In genomic region chr1:230702934-230703678, GRCh38 we compare ENCODE assay signal across 25 cellular contexts. TPM values are rescaled to one million over a fixed set of nuclear protein-coding genes. Genes with fewer than 3 reads are reported as not detected.
DNase-seq lines count a peak whose midpoint lies in the region; ATAC-seq and TF ChIP-seq lines count a peak whose summit lies in the region.
"Had no signal": no experiment of that assay in that cellular context is flagged by ENCODE, and none has a peak within 500 bp of the region (broad histone marks: within the 10 kb centered on the region; RNA-seq: fewer than 3 reads in every experiment).

No MANE protein-coding gene starts in this region.

- H3K4me2 ChIP-seq in neural progenitor cell, result no peak overlapping the region

- H2AFZ ChIP-seq in neural progenitor cell (replicated peaks), result no peak overlapping the region

- peaks cover 58% of the 10 kb centered on the region for H3K4me1 Mint-ChIP-seq in Caco-2 (ENCODE audit: low read depth, unreplicated experiment)
- H3K4me1 Mint-ChIP-seq in neural progenitor cell, result peaks cover 31% of the 10 kb centered on the region
- H3K4me1 Mint-ChIP-seq in T-helper 2 cell treated with Interferon-gamma antibody and Interleukin-4, amounts not matched to agents 5 μg/mL and 100 μg/mL, for 36 hours (ENCODE audit: low read depth), result no peaks in the 10 kb centered on the region

- H3K4me1 ChIP-seq in Caco-2 (peaks cover 49% of the 10 kb centered on the region), neural progenitor cell (peaks cover 7% of the 10 kb centered on the region), gastroesophageal sphincter (no peaks in the 10 kb centered on the region)
- H3K4me1 ChIP-seq: lower lobe of right lung had no signal

- no peaks in the 10 kb centered on the region for H4K20me1 ChIP-seq in neural progenitor cell (ENCODE audit: low read depth)

- peaks cover 9% of the 10 kb centered on the region; the same call in 1 of the 2 replicates for H3K36me3 ChIP-seq in Caco-2 (ENCODE audit: control insufficient read depth, insufficient read depth, low read length)
- no peaks in the 10 kb centered on the region for H3K36me3 ChIP-seq in neural progenitor cell
- no peaks in the 10 kb centered on the region for H3K36me3 ChIP-seq in gastroesophageal sphincter
- H3K36me3 ChIP-seq: lower lobe of right lung, ovary, Peyer's patch had no signal

- H3K9me3 ChIP-seq in Caco-2 (no peaks in the 10 kb centered on the region), neural progenitor cell (ENCODE audit: low read depth) (no peaks in the 10 kb centered on the region), gastroesophageal sphincter (no peaks in the 10 kb centered on the region)
- H3K9me3 ChIP-seq: heart left ventricle, lower lobe of right lung, ovary, Peyer's patch had no signal

- CTCF ChIA-PET in Caco-2 (lab: Charles Lee), result interaction anchor here (0.8 to 1.7 kb wide), 5 partner anchors 11 to 70 kb away, joined by 3 to 5 read pairs (median 4); partner anchors contain the start of gene AGT

- TF ChIP-seq POLR2A in gastroesophageal sphincter (IDR thresholded peaks at IDR 0.05), result no peak

- H3K9me3 Mint-ChIP-seq in Caco-2 (ENCODE audit: unreplicated experiment), result no peaks in the 10 kb centered on the region
- no peaks in the 10 kb centered on the region for H3K9me3 Mint-ChIP-seq in neural progenitor cell
- no peaks in the 10 kb centered on the region for H3K9me3 Mint-ChIP-seq in T-helper 2 cell treated with Interferon-gamma antibody and Interleukin-4, amounts not matched to agents 5 μg/mL and 100 μg/mL, for 36 hours
- H3K9me3 Mint-ChIP-seq: activated T-cell treated with anti-CD3 and anti-CD28 coated beads, Interleukin-2, amount 50 U/mL, for 72 hours; HFFc6; immature natural killer cell had no signal

- H3K4me3 Mint-ChIP-seq in Caco-2 (ENCODE audit: unreplicated experiment), result peak overlapping the region; percentile 80
- peak overlapping the region; percentile 62 for H3K4me3 Mint-ChIP-seq in neural progenitor cell
- no peak overlapping the region for H3K4me3 Mint-ChIP-seq in T-helper 2 cell treated with Interferon-gamma antibody and Interleukin-4, amounts not matched to agents 5 μg/mL and 100 μg/mL, for 36 hours
- H3K4me3 Mint-ChIP-seq: activated naive CD8-positive, alpha-beta T cell; activated T-cell treated with anti-CD3 and anti-CD28 coated beads, Interleukin-2, amount 50 U/mL, for 72 hours; HFFc6; immature natural killer cell had no signal

- TF ChIP-seq CTCF in Caco-2 (IDR thresholded peaks at IDR 0.05; ENCODE audit: insufficient read depth in 1 of 2, low read depth in 1 of 2, low read length in 1 of 2, severe bottlenecking in 1 of 2, unreplicated experiment in 1 of 2) (no peak), neural progenitor cell (IDR thresholded peaks at IDR 0.05) (no peak), gastroesophageal sphincter (IDR thresholded peaks at IDR 0.05) (no peak)

- no peak for ATAC-seq in gastroesophageal sphincter
- ATAC-seq: activated CD4-positive, CD25-positive, alpha-beta regulatory T cell treated with anti-CD3 and anti-CD28 coated beads, Interleukin-2, amount 50 U/mL, for 24 hours; activated T-cell treated with anti-CD3 and anti-CD28 coated beads, Interleukin-2, amount 50 U/mL, for 72 hours; heart left ventricle had no signal

- H3K36me3 Mint-ChIP-seq in Caco-2 (ENCODE audit: insufficient read depth, unreplicated experiment), result peaks cover 17% of the 10 kb centered on the region
- no peaks in the 10 kb centered on the region for H3K36me3 Mint-ChIP-seq in neural progenitor cell
- no peaks in the 10 kb centered on the region for H3K36me3 Mint-ChIP-seq in T-helper 2 cell treated with Interferon-gamma antibody and Interleukin-4, amounts not matched to agents 5 μg/mL and 100 μg/mL, for 36 hours (ENCODE audit: low read depth)
- H3K36me3 Mint-ChIP-seq: activated naive CD8-positive, alpha-beta T cell; immature natural killer cell had no signal

- H3K27ac ChIP-seq in caudate nucleus (ENCODE audit: low read depth, low read length) (peak overlapping the region; percentile 16), neural progenitor cell (no peak overlapping the region), gastroesophageal sphincter (no peak overlapping the region)
- H3K27ac ChIP-seq: C4-2B, heart left ventricle, lower lobe of right lung, ovary, Peyer's patch had no signal

- no peaks in the 10 kb centered on the region for H3K27me3 ChIP-seq in Caco-2 (replicated peaks; ENCODE audit: control insufficient read depth, insufficient read depth, low read length)
- H3K27me3 ChIP-seq in neural progenitor cell, result no peaks in the 10 kb centered on the region
- no peaks in the 10 kb centered on the region for H3K27me3 ChIP-seq in gastroesophageal sphincter
- H3K27me3 ChIP-seq: heart left ventricle, ovary, Peyer's patch had no signal

- BruUV-seq in Caco-2 (replicated peaks; lab: Mats Ljungman, UMichigan), result no TSS peak

- TF ChIP-seq EP300 in gastroesophageal sphincter (IDR thresholded peaks at IDR 0.05), result no peak

- no peaks in the 10 kb centered on the region for H3K79me2 ChIP-seq in neural progenitor cell (ENCODE audit: low read depth)

- WGBS in gastroesophageal sphincter (ENCODE audit: low coverage in 1 of 2), 2 donors, result 35 to 92% methylated on average over 2 to 5 of the region's 14 CpGs

- no peaks in the 10 kb centered on the region for H3K27me3 Mint-ChIP-seq in Caco-2 (ENCODE audit: insufficient read depth, unreplicated experiment)
- H3K27me3 Mint-ChIP-seq in neural progenitor cell (ENCODE audit: insufficient read depth, low read depth), result peaks cover 6% of the 10 kb centered on the region
- peaks cover 4% of the 10 kb centered on the region for H3K27me3 Mint-ChIP-seq in T-helper 2 cell treated with Interferon-gamma antibody and Interleukin-4, amounts not matched to agents 5 μg/mL and 100 μg/mL, for 36 hours (ENCODE audit: low read depth)

- DNase-seq in Caco-2 (peak; percentile 86 to 92), NCI-H146 (lab: John Stamatoyannopoulos, UW) (peak; percentile 59), caudate nucleus (lab: John Stamatoyannopoulos, UW) (no peak), neural progenitor cell (ENCODE audit: low spot score) (peak; percentile 14), activated gamma-delta T cell (lab: John Stamatoyannopoulos, UW) (no peak), mucosa of gallbladder (ENCODE audit: low spot score) (no peak)
- no peak for DNase-seq in T-helper 2 cell treated with Interferon-gamma antibody and Interleukin-4, amounts not matched to agents 5 μg/mL and 100 μg/mL, for 36 hours (ENCODE audit: low spot score)
- DNase-seq: activated CD8-positive, alpha-beta memory T cell treated with anti-CD3 and anti-CD28 coated beads for 24 hours; activated T-cell treated with anti-CD3 and anti-CD28 coated beads, Interleukin-2, amount 50 U/mL, for 72 hours; heart left ventricle; HFFc6; immature natural killer cell; Karpas-422; lower lobe of right lung; NCI-H1048; NCI-H2107; NCI-H82; ovary; stimulated activated CD4-positive, alpha-beta T cell treated with anti-CD3 and anti-CD28 coated beads, Interleukin-4, amount 100 ng/mL, for 1 hour; T-helper 9 cell had no signal

- peak overlapping the region; percentile 96 for H3K27ac Mint-ChIP-seq in Caco-2 (ENCODE audit: unreplicated experiment)
- peak overlapping the region; percentile 61 for H3K27ac Mint-ChIP-seq in neural progenitor cell
- H3K27ac Mint-ChIP-seq in T-helper 2 cell treated with Interferon-gamma antibody and Interleukin-4, amounts not matched to agents 5 μg/mL and 100 μg/mL, for 36 hours, result no peak overlapping the region
- H3K27ac Mint-ChIP-seq: activated naive CD8-positive, alpha-beta T cell; activated T-cell treated with anti-CD3 and anti-CD28 coated beads, Interleukin-2, amount 50 U/mL, for 72 hours; HFFc6; immature natural killer cell had no signal

- intact Hi-C loops in Caco-2 (cut with micrococcal nuclease; ENCODE audit: unreplicated experiment), result loop anchor here (2.0 kb wide), 1 partner anchor 26 kb away; no protein-coding TSS in a partner anchor

- no peak overlapping the region for H3K4me3 ChIP-seq in Caco-2 (ENCODE audit: low read depth, low read length)
- H3K4me3 ChIP-seq in neural progenitor cell, result no peak overlapping the region
- no peak overlapping the region for H3K4me3 ChIP-seq in gastroesophageal sphincter
- H3K4me3 ChIP-seq: heart left ventricle, lower lobe of right lung, ovary, Peyer's patch had no signal

- POLR2A ChIA-PET in Caco-2 (lab: Charles Lee), result interaction anchor here (0.6 to 0.7 kb wide), 2 partner anchors 11 to 99 kb away, joined by 3 read pairs; no protein-coding TSS in a partner anchor

- no peak overlapping the region for H3K9ac ChIP-seq in neural progenitor cell

- no peaks in the 10 kb centered on the region for H3F3A ChIP-seq in neural progenitor cell (ENCODE audit: low read depth)

RNA-seq across cellular contexts. Expression of gene AGT, which starts 10.8 kb away (rescaled TPM):
- total RNA-seq in Caco-2 (2022) (38.6 and 41.9 TPM in 2 replicates), neural progenitor cell (ENCODE audit: low replicate concordance) (0.15 and 0.80 TPM in 2 replicates), mucosa of gallbladder (341 TPM), gastroesophageal sphincter (10 to 100 TPM in 2 of 4 donors, 1 to 10 TPM in 2; 5.0 to 16.0 (median 8.4) TPM)
- total RNA-seq: activated T-cell treated with anti-CD3 and anti-CD28 coated beads, Interleukin-2, amount 50 U/mL, for 72 hours had no signal

RNA-seq across cellular contexts. Expression of gene CAPN9, which starts 44.1 kb away (rescaled TPM):
- 0.28 and 0.39 TPM in 2 replicates for total RNA-seq in Caco-2 (2022)
- 0.15 and 0.19 TPM in 2 replicates for total RNA-seq in neural progenitor cell (ENCODE audit: low replicate concordance)
- total RNA-seq in mucosa of gallbladder, result 0.83 TPM
- 1 to 10 TPM in 1 of 4 donors, not detected in 3; 1.2 TPM for total RNA-seq in gastroesophageal sphincter
- total RNA-seq: activated T-cell treated with anti-CD3 and anti-CD28 coated beads, Interleukin-2, amount 50 U/mL, for 72 hours; HFFc6 had no signal

Comparison
In these comparisons a context has a peak if more than half of its experiments do, and no peak if none do; other contexts are left out.
1. DNase-seq: peak in Caco-2 (2 of 2), NCI-H146 (single experiment) and neural progenitor cell (single experiment); none in caudate nucleus (0 of 61), T-helper 2 cell treated with Interferon-gamma antibody and Interleukin-4, amounts not matched to agents 5 μg/mL and 100 μg/mL, for 36 hours (single experiment), activated gamma-delta T cell (single experiment) and mucosa of gallbladder (single experiment).